20 cellular contexts compared by ENCODE assay signal in the genomic region with DNA sequence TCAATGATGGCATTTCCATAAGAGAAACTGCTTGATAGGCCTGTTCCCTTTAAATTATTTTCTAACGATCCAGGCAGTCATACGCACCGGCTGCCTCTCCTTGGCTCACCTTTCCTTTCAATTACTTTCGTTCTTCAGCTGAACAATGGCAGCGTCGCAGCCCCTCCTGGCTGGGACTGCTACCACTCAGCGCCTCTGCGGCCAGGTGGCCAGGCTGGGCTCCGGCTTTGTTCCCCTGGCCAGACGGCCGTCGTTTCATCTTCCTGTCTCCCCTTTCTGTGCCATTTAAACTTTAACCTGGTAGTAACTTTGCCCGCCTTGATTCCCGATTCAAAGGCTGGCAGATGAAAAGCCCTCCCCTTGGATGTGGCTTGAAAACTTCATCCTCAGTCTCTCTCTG.
A peak's percentile ranks its signal among the peaks of the same experiment; 100 is the strongest.
DNase-seq lines count a peak whose midpoint lies in the region; ATAC-seq and TF ChIP-seq lines count a peak whose summit lies in the region.
"Had no signal": no experiment of that assay in that cellular context is flagged by ENCODE, and none has a peak within 500 bp of the region (broad histone marks: within the 10 kb centered on the region; RNA-seq: fewer than 3 reads in every experiment).

No MANE protein-coding gene starts in this region.

- TF ChIP-seq CTCF in WTC11 (IDR thresholded peaks at IDR 0.05) = no peak
- TF ChIP-seq CTCF in lung (IDR thresholded peaks at IDR 0.05; ENCODE audit: control extremely low read depth, extremely low read depth) = no peak

- H3K27ac ChIP-seq in BLaER1 (no peak overlapping the region), lung (ENCODE audit: low read depth in 1 of 2, low read length in 1 of 2) (peak overlapping the region; percentile 28 to 40)
- H3K27ac ChIP-seq: RWPE1 had no signal

- no peaks in the 10 kb centered on the region for H3K36me3 Mint-ChIP-seq in WTC11
- H3K36me3 Mint-ChIP-seq in natural killer cell treated with Interleukin-12 subunit alpha and Interleukin-12 subunit beta and Interleukin-15 and Interleukin-18, amount 100 ng/mL, for 72 hours = no peaks in the 10 kb centered on the region
- H3K36me3 Mint-ChIP-seq: CD14-positive monocyte, mesothelial cell of epicardium had no signal

- H3K27me3 ChIP-seq in BLaER1 = no peaks in the 10 kb centered on the region
- H3K27me3 ChIP-seq in lung (ENCODE audit: control insufficient read depth, insufficient read depth) = no peaks in the 10 kb centered on the region

- H3K27ac Mint-ChIP-seq in WTC11 = 0 out of 2 replicates have a peak overlapping the region, but pooled peaks have one; percentile 6
- H3K27ac Mint-ChIP-seq in stimulated activated naive CD8-positive, alpha-beta T cell treated with anti-CD3 and anti-CD28 coated beads, Interleukin-15, amount 100 ng/mL, for 72 hours = no peak overlapping the region
- no peak overlapping the region for H3K27ac Mint-ChIP-seq in natural killer cell treated with Interleukin-12 subunit alpha and Interleukin-12 subunit beta and Interleukin-15 and Interleukin-18, amount 100 ng/mL, for 72 hours
- H3K27ac Mint-ChIP-seq: CD14-positive monocyte; mesothelial cell of epicardium; T-helper 1 cell treated with Interleukin-12 subunit alpha and Interleukin-12 subunit beta and Interleukin-4 antibody, amounts not matched to agents 30 μg/mL and 1 μg/mL, for 36 hours had no signal

- H3K9me3 ChIP-seq in BLaER1 (no peaks in the 10 kb centered on the region), lung (ENCODE audit: control insufficient read depth in 2 of 2, insufficient read depth in 1 of 2, low read length in 1 of 2) (peaks cover 0 to 5% of the 10 kb centered on the region in 2 donors)

- H4K20me1 ChIP-seq in BLaER1 = no peaks in the 10 kb centered on the region

- CTCF ChIA-PET in WTC11 (lab: Charles Lee) = interaction anchor here (0.6 to 3.8 kb wide), 8 partner anchors 10 to 383 kb away, joined by 3 to 13 read pairs (median 5); no protein-coding TSS in a partner anchor

- peak; percentile 0 for DNase-seq in NCI-H2029 (lab: John Stamatoyannopoulos, UW)
- no peak for DNase-seq in NCI-H2029 treated with DMSO at 0.1 percent for 48 hours (lab: John Stamatoyannopoulos, UW)
- peak; percentile 39 for DNase-seq in WTC11 (ENCODE audit: low spot score)
- DNase-seq in lung (ENCODE audit: low spot score) = no peak
- DNase-seq in SHP77 (lab: John Stamatoyannopoulos, UW) = no peak
- no peak for DNase-seq in stimulated activated naive CD8-positive, alpha-beta T cell treated with anti-CD3 and anti-CD28 coated beads, Interleukin-15, amount 100 ng/mL, for 72 hours
- no peak for DNase-seq in natural killer cell treated with Interleukin-12 subunit alpha and Interleukin-12 subunit beta and Interleukin-15 and Interleukin-18, amount 100 ng/mL, for 72 hours (ENCODE audit: low spot score)
- DNase-seq: activated CD4-positive, alpha-beta T cell treated with anti-CD3 and anti-CD28 coated beads for 1 hour; activated naive CD4-positive, alpha-beta T cell treated with anti-CD3 and anti-CD28 coated beads, Interleukin-2, amount 50 U/mL, for 16 hours; DND-41; effector CD4-positive, alpha-beta T cell; Kasumi-1; NCI-H1930; trophoblast cell had no signal

- H3K36me3 ChIP-seq in BLaER1 (no peaks in the 10 kb centered on the region), lung (ENCODE audit: control insufficient read depth in 2 of 2, insufficient read depth in 2 of 2, low read length in 2 of 2) (no peaks in the 10 kb centered on the region)

- peaks cover 3% of the 10 kb centered on the region; the same call in 1 of the 2 replicates for H3K27me3 Mint-ChIP-seq in WTC11 (ENCODE audit: low read depth)
- no peaks in the 10 kb centered on the region for H3K27me3 Mint-ChIP-seq in stimulated activated naive CD8-positive, alpha-beta T cell treated with anti-CD3 and anti-CD28 coated beads, Interleukin-15, amount 100 ng/mL, for 72 hours
- peaks cover 12 to 15% of the 10 kb centered on the region in 2 donors for H3K27me3 Mint-ChIP-seq in natural killer cell treated with Interleukin-12 subunit alpha and Interleukin-12 subunit beta and Interleukin-15 and Interleukin-18, amount 100 ng/mL, for 72 hours

- H3K9me3 Mint-ChIP-seq in WTC11 = peaks cover 10% of the 10 kb centered on the region
- H3K9me3 Mint-ChIP-seq in stimulated activated naive CD8-positive, alpha-beta T cell treated with anti-CD3 and anti-CD28 coated beads, Interleukin-15, amount 100 ng/mL, for 72 hours = no peaks in the 10 kb centered on the region
- no peaks in the 10 kb centered on the region for H3K9me3 Mint-ChIP-seq in natural killer cell treated with Interleukin-12 subunit alpha and Interleukin-12 subunit beta and Interleukin-15 and Interleukin-18, amount 100 ng/mL, for 72 hours
- H3K9me3 Mint-ChIP-seq: T-helper 1 cell treated with Interleukin-12 subunit alpha and Interleukin-12 subunit beta and Interleukin-4 antibody, amounts not matched to agents 30 μg/mL and 1 μg/mL, for 36 hours had no signal

- H3K4me1 ChIP-seq in BLaER1 (peaks cover 35% of the 10 kb centered on the region), lung (ENCODE audit: control insufficient read depth in 2 of 2, insufficient read depth in 2 of 2, low read length in 2 of 2) (no peaks in the 10 kb centered on the region)

- peak overlapping the region; percentile 58 for H3K4me2 ChIP-seq in BLaER1

- H3K9ac ChIP-seq in BLaER1 = no peak overlapping the region

- ATAC-seq in WTC11 (peak; percentile 85), lung (ENCODE audit: insufficient read depth, low FRiP score) (no peak)
- no peak for ATAC-seq in stimulated activated naive CD8-positive, alpha-beta T cell treated with anti-CD3 and anti-CD28 coated beads, Interleukin-15, amount 100 ng/mL, for 72 hours
- ATAC-seq in natural killer cell treated with Interleukin-12 subunit alpha and Interleukin-12 subunit beta and Interleukin-15 and Interleukin-18, amount 100 ng/mL, for 72 hours = no peak

- H3K4me3 Mint-ChIP-seq in WTC11 = peak overlapping the region; percentile 0; the same call in 1 of the 2 replicates
- no peak overlapping the region for H3K4me3 Mint-ChIP-seq in stimulated activated naive CD8-positive, alpha-beta T cell treated with anti-CD3 and anti-CD28 coated beads, Interleukin-15, amount 100 ng/mL, for 72 hours
- no peak overlapping the region for H3K4me3 Mint-ChIP-seq in natural killer cell treated with Interleukin-12 subunit alpha and Interleukin-12 subunit beta and Interleukin-15 and Interleukin-18, amount 100 ng/mL, for 72 hours
- H3K4me3 Mint-ChIP-seq: CD14-positive monocyte; mesothelial cell of epicardium; T-helper 1 cell treated with Interleukin-12 subunit alpha and Interleukin-12 subunit beta and Interleukin-4 antibody, amounts not matched to agents 30 μg/mL and 1 μg/mL, for 36 hours had no signal

- H3K4me3 ChIP-seq in BLaER1 = no peak overlapping the region
- no peak overlapping the region for H3K4me3 ChIP-seq in lung
- H3K4me3 ChIP-seq: skin epidermis had no signal

- POLR2A ChIA-PET in WTC11 (lab: Charles Lee) = no interaction called here

- WGBS in lung, 2 donors = 33 to 57% methylated on average over 14 of the region's 14 CpGs

- peaks cover 17% of the 10 kb centered on the region for H3K4me1 Mint-ChIP-seq in WTC11
- no peaks in the 10 kb centered on the region for H3K4me1 Mint-ChIP-seq in stimulated activated naive CD8-positive, alpha-beta T cell treated with anti-CD3 and anti-CD28 coated beads, Interleukin-15, amount 100 ng/mL, for 72 hours
- H3K4me1 Mint-ChIP-seq in natural killer cell treated with Interleukin-12 subunit alpha and Interleukin-12 subunit beta and Interleukin-15 and Interleukin-18, amount 100 ng/mL, for 72 hours (ENCODE audit: low read depth in 2 of 2) = no peaks in the 10 kb centered on the region
- H3K4me1 Mint-ChIP-seq: mesothelial cell of epicardium had no signal

TF ChIP-seq in WTC11, 78 proteins besides CTCF, POLR2A, EP300 and RAD21:
- TF ChIP-seq, protein P1, sequence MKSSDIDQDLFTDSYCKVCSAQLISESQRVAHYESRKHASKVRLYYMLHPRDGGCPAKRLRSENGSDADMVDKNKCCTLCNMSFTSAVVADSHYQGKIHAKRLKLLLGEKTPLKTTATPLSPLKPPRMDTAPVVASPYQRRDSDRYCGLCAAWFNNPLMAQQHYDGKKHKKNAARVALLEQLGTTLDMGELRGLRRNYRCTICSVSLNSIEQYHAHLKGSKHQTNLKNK (CRISPR knock-in tag; IDR thresholded peaks at IDR 0.05) = no peak
- TF ChIP-seq, protein P2, sequence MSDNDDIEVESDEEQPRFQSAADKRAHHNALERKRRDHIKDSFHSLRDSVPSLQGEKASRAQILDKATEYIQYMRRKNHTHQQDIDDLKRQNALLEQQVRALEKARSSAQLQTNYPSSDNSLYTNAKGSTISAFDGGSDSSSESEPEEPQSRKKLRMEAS (CRISPR knock-in tag; IDR thresholded peaks at IDR 0.05) = peak; percentile 37; the same call in 1 of the 2 replicates
- TF ChIP-seq, protein P3, sequence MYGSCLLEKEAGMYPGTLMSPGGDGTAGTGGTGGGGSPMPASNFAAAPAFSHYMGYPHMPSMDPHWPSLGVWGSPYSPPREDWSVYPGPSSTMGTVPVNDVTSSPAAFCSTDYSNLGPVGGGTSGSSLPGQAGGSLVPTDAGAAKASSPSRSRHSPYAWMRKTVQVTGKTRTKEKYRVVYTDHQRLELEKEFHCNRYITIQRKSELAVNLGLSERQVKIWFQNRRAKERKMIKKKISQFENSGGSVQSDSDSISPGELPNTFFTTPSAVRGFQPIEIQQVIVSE (CRISPR knock-in tag; IDR thresholded peaks at IDR 0.05; ENCODE audit: borderline replicate concordance) = no peak

Comparison
In these comparisons a context has a peak if more than half of its experiments do, and no peak if none do; other contexts are left out.
1. DNase-seq: peak in NCI-H2029 (single experiment) and WTC11 (single experiment); none in NCI-H2029 treated with DMSO at 0.1 percent for 48 hours (single experiment), lung (single experiment), SHP77 (0 of 2), stimulated activated naive CD8-positive, alpha-beta T cell treated with anti-CD3 and anti-CD28 coated beads, Interleukin-15, amount 100 ng/mL, for 72 hours (0 of 2) and natural killer cell treated with Interleukin-12 subunit alpha and Interleukin-12 subunit beta and Interleukin-15 and Interleukin-18, amount 100 ng/mL, for 72 hours (single experiment).